8 cellular contexts compared by ENCODE assay signal in genomic region chr15:72227720-72228119, GRCh38. TPM values are rescaled to one million over a fixed set of nuclear protein-coding genes. Genes with fewer than 3 reads are reported as not detected.
A peak's percentile ranks its signal among the peaks of the same experiment; 100 is the strongest.
DNase-seq lines count a peak whose midpoint lies in the region; ATAC-seq and TF ChIP-seq lines count a peak whose summit lies in the region.

No MANE protein-coding gene starts in this region.

- peaks cover 12% of the 10 kb centered on the region for H3K36me3 ChIP-seq in GM06990 (ENCODE audit: control insufficient read depth, insufficient read depth, low read length)

- H3K4me3 ChIP-seq in GM06990 (replicated peaks; ENCODE audit: low read depth, low read length) = peak overlapping the region; percentile 76

- H3K9me3 Mint-ChIP-seq in chondrocyte (ENCODE audit: low read depth) (no peaks in the 10 kb centered on the region), osteocyte (ENCODE audit: unreplicated experiment) (no peaks in the 10 kb centered on the region)

- in situ Hi-C loops in GM13976 (cut with MboI; ENCODE audit: low sequenced_read_pairs, unreplicated experiment) = no loop called here

- H3K27me3 ChIP-seq in GM06990 (replicated peaks; ENCODE audit: control insufficient read depth, insufficient read depth, low read length) = no peaks in the 10 kb centered on the region

- H3K4me1 Mint-ChIP-seq in chondrocyte (ENCODE audit: low read depth) (peaks cover 70% of the 10 kb centered on the region), osteocyte (ENCODE audit: unreplicated experiment) (peaks cover 73% of the 10 kb centered on the region)

- no peaks in the 10 kb centered on the region for H3K27me3 Mint-ChIP-seq in chondrocyte (ENCODE audit: low read depth)
- H3K27me3 Mint-ChIP-seq in osteocyte (ENCODE audit: unreplicated experiment) = no peaks in the 10 kb centered on the region

- DNase-seq in GM06990 (ENCODE audit: extremely low read depth, insufficient read length) (no peak), OCI-M1 (lab: John Stamatoyannopoulos, UW) (peak; percentile 42), chondrocyte (ENCODE audit: low spot score) (no peak), osteocyte (ENCODE audit: extremely low spot score, unreplicated experiment) (no peak), GM13976 (ENCODE audit: low spot score) (no peak), HK-2 (ENCODE audit: unreplicated experiment) (no peak), medulla oblongata (ENCODE audit: extremely low spot score) (no peak)

- peaks cover 6% of the 10 kb centered on the region for H3K36me3 Mint-ChIP-seq in chondrocyte (ENCODE audit: low read depth)
- peaks cover 12% of the 10 kb centered on the region for H3K36me3 Mint-ChIP-seq in osteocyte (ENCODE audit: unreplicated experiment)

- no peak for TF ChIP-seq CTCF in GM06990 (IDR thresholded peaks at IDR 0.05; ENCODE audit: insufficient read depth, low read length, poor library complexity, severe bottlenecking)
- no peak for TF ChIP-seq CTCF in chondrocyte (IDR thresholded peaks at IDR 0.05)
- no peak for TF ChIP-seq CTCF in osteocyte (IDR thresholded peaks at IDR 0.05)
- no peak for TF ChIP-seq CTCF in GM13976 (IDR thresholded peaks at IDR 0.05; ENCODE audit: borderline replicate concordance, control extremely low read depth, extremely low read depth, insufficient read depth, missing control alignments)

- peak overlapping the region; percentile 97 for H3K27ac Mint-ChIP-seq in chondrocyte (ENCODE audit: unreplicated experiment)
- H3K27ac Mint-ChIP-seq in osteocyte (ENCODE audit: unreplicated experiment) = peak overlapping the region; percentile 98

- H3K4me3 Mint-ChIP-seq in chondrocyte (ENCODE audit: unreplicated experiment) = peak overlapping the region; percentile 97
- H3K4me3 Mint-ChIP-seq in osteocyte (ENCODE audit: unreplicated experiment) = peak overlapping the region; percentile 93

- no peak for ATAC-seq in GM21619 (IDR thresholded peaks at IDR 0.05; ENCODE audit: unreplicated experiment)

RNA-seq across cellular contexts. Expression of gene PKM, which starts 3.3 kb away (rescaled TPM):
- total RNA-seq in chondrocyte = 909 to 976 TPM (median 944 TPM) in 3 replicates
- 602 and 617 TPM in 2 replicates for total RNA-seq in osteocyte

RNA-seq across cellular contexts. Expression of gene GRAMD2A, which starts 30.1 kb away (rescaled TPM):
- total RNA-seq in chondrocyte (0.32 to 0.77 TPM (median 0.65 TPM) in 3 replicates), osteocyte (0.47 TPM in 1 of 2 replicates, not detected in the other)

RNA-seq across cellular contexts. Expression of gene PARP6, which starts 44.6 kb away (rescaled TPM):
- total RNA-seq in chondrocyte (72.4 to 73.1 TPM (median 72.5 TPM) in 3 replicates), osteocyte (93.9 and 97.8 TPM in 2 replicates)
